ENCODE assay signal across 8 cellular contexts in genomic region chr19:4969772-4970531, GRCh38. TPM values are rescaled to one million over a fixed set of nuclear protein-coding genes. Genes with fewer than 3 reads are reported as not detected.
DNase-seq lines count a peak whose midpoint lies in the region; TF ChIP-seq lines count a peak whose summit lies in the region.

No MANE protein-coding gene starts in this region.

- H3K9me3 ChIP-seq in mesenchymal stem cell (ENCODE audit: control insufficient read depth, low read length) (no peaks in the 10 kb centered on the region), vagina (no peaks in the 10 kb centered on the region)

- peaks cover 38% of the 10 kb centered on the region for H3K4me1 Mint-ChIP-seq in T-helper 1 cell treated with Interleukin-12 subunit alpha and Interleukin-12 subunit beta and Interleukin-4 antibody, amounts not matched to agents 30 μg/mL and 1 μg/mL, for 36 hours (ENCODE audit: low read depth)
- H3K4me1 Mint-ChIP-seq in MCF 10A (ENCODE audit: insufficient read depth, unreplicated experiment): peaks cover 38% of the 10 kb centered on the region

- H3K27ac Mint-ChIP-seq in T-helper 1 cell treated with Interleukin-12 subunit alpha and Interleukin-12 subunit beta and Interleukin-4 antibody, amounts not matched to agents 30 μg/mL and 1 μg/mL, for 36 hours: peak overlapping the region; percentile 87
- H3K27ac Mint-ChIP-seq in MCF 10A (ENCODE audit: low read depth, unreplicated experiment): peak overlapping the region; percentile 93

- TF ChIP-seq CTCF in MCF 10A (IDR thresholded peaks at IDR 0.05; ENCODE audit: unreplicated experiment): no peak
- no peak for TF ChIP-seq CTCF in vagina (IDR thresholded peaks at IDR 0.05)

- no peak for DNase-seq in T-helper 1 cell
- peak; percentile 79 for DNase-seq in NOMO-1 treated with DMSO at 0.1 percent for 48 hours (lab: John Stamatoyannopoulos, UW; ENCODE audit: unreplicated experiment)
- DNase-seq in MCF 10A (ENCODE audit: unreplicated experiment): peak; percentile 51
- peak; percentile 65 for DNase-seq in mesenchymal stem cell
- no peak for DNase-seq in vagina (ENCODE audit: extremely low spot score in 2 of 2)
- DNase-seq in cerebellum (ENCODE audit: low spot score): no peak
- no peak for DNase-seq in activated gamma-delta T cell (lab: John Stamatoyannopoulos, UW)

- no peak overlapping the region for H2AFZ ChIP-seq in mesenchymal stem cell (ENCODE audit: low read depth, low read length)

- WGBS in mesenchymal stem cell: 4% methylated on average over 25 of the region's 25 CpGs

- peak overlapping the region; percentile 81 to 84 for H3K4me3 ChIP-seq in mesenchymal stem cell (ENCODE audit: insufficient read depth in 1 of 2, low read depth in 1 of 2, low read length in 2 of 2)
- H3K4me3 ChIP-seq in vagina: peak overlapping the region; percentile 65 to 69

- H3K27ac ChIP-seq in mesenchymal stem cell (ENCODE audit: low read length, poor library complexity, severe bottlenecking) (peak overlapping the region; percentile 3), vagina (peak overlapping the region; percentile 92)

- H3K36me3 ChIP-seq in mesenchymal stem cell (ENCODE audit: control insufficient read depth in 1 of 2, insufficient read depth in 2 of 2, low read depth in 1 of 2, low read length in 2 of 2): peaks cover 0 to 3% of the 10 kb centered on the region in 2 experiments
- H3K36me3 ChIP-seq in vagina: no peaks in the 10 kb centered on the region

- H2AK5ac ChIP-seq in mesenchymal stem cell (ENCODE audit: low read length, severe bottlenecking): no peak overlapping the region

- H2BK12ac ChIP-seq in mesenchymal stem cell (ENCODE audit: low read length in 2 of 2): no peak overlapping the region

- H4K91ac ChIP-seq in mesenchymal stem cell (ENCODE audit: low read length): no peak overlapping the region

- H3K4ac ChIP-seq in mesenchymal stem cell (ENCODE audit: low read depth in 1 of 2, low read length in 2 of 2): no peak overlapping the region

- TF ChIP-seq POLR2A in vagina (IDR thresholded peaks at IDR 0.05): no peak

- peak overlapping the region in 1 of 2 experiments; percentile 69 for H3K14ac ChIP-seq in mesenchymal stem cell (ENCODE audit: low read length in 2 of 2)

- H3K4me3 Mint-ChIP-seq in T-helper 1 cell treated with Interleukin-12 subunit alpha and Interleukin-12 subunit beta and Interleukin-4 antibody, amounts not matched to agents 30 μg/mL and 1 μg/mL, for 36 hours: peak overlapping the region; percentile 98
- H3K4me3 Mint-ChIP-seq in MCF 10A (ENCODE audit: unreplicated experiment): peak overlapping the region; percentile 83

- CTCF ChIA-PET in MCF 10A (lab: Yijun Ruan, JAX): interaction anchor here (0.6 to 1.8 kb wide), 3 partner anchors 19 to 110 kb away, joined by 3 to 4 read pairs (median 3); no protein-coding TSS in a partner anchor

- peak overlapping the region in 1 of 2 experiments; percentile 23 for H3K18ac ChIP-seq in mesenchymal stem cell (ENCODE audit: low read depth in 1 of 2, low read length in 2 of 2)

- H3K27me3 ChIP-seq in mesenchymal stem cell (ENCODE audit: control insufficient read depth in 1 of 2, insufficient read depth in 1 of 2, low read length in 2 of 2): no peaks in the 10 kb centered on the region
- H3K27me3 ChIP-seq in vagina: no peaks in the 10 kb centered on the region

- peak overlapping the region; percentile 24 for H2BK5ac ChIP-seq in mesenchymal stem cell (ENCODE audit: low read depth, low read length, poor library complexity, severe bottlenecking)

- peak overlapping the region; percentile 90 for H3K9ac ChIP-seq in mesenchymal stem cell (ENCODE audit: low read length)

- H4K8ac ChIP-seq in mesenchymal stem cell (ENCODE audit: low read length): peak overlapping the region; percentile 20

- H3K23ac ChIP-seq in mesenchymal stem cell (ENCODE audit: low read length in 2 of 2): peak overlapping the region in 1 of 2 experiments; percentile 63

- H3K4me1 ChIP-seq in mesenchymal stem cell (ENCODE audit: control insufficient read depth, insufficient read depth, low read depth, low read length) (peaks cover 37% of the 10 kb centered on the region), vagina (peaks cover 53% of the 10 kb centered on the region)

- H3K79me1 ChIP-seq in mesenchymal stem cell (replicated peaks; ENCODE audit: low read length, poor library complexity, severe bottlenecking): no peaks in the 10 kb centered on the region

- POLR2A ChIA-PET in MCF 10A (lab: Yijun Ruan, JAX): interaction anchor here (0.6 to 7.3 kb wide), 14 partner anchors 9 to 657 kb away, joined by 3 to 85 read pairs (median 6); partner anchors contain the start of genes PLIN3, SAFB, SAFB2 and TICAM1

- H2BK15ac ChIP-seq in mesenchymal stem cell (ENCODE audit: low read depth, poor library complexity, severe bottlenecking): no peak overlapping the region

- peak overlapping the region; percentile 99 for H3K4me2 ChIP-seq in mesenchymal stem cell (ENCODE audit: low read length, poor library complexity, severe bottlenecking)

- intact Hi-C loops in MCF 10A (cut with micrococcal nuclease) (loop anchor here (2.0 to 5.0 kb wide), 2 partner anchors 58 to 59 kb away; no protein-coding TSS in a partner anchor), vagina (cut with DNase I) (loop anchor here (10.0 kb wide), 1 partner anchor 105 kb away; the partner anchor contains the start of gene PLIN3)

- H3K9me3 Mint-ChIP-seq in T-helper 1 cell treated with Interleukin-12 subunit alpha and Interleukin-12 subunit beta and Interleukin-4 antibody, amounts not matched to agents 30 μg/mL and 1 μg/mL, for 36 hours: no peaks in the 10 kb centered on the region
- H3K9me3 Mint-ChIP-seq in MCF 10A (ENCODE audit: unreplicated experiment): no peaks in the 10 kb centered on the region

- TSS peak; percentile 62 for BruUV-seq in MCF 10A (replicated peaks; lab: Mats Ljungman, UMichigan)

- H2BK120ac ChIP-seq in mesenchymal stem cell (ENCODE audit: low read depth, low read length): no peak overlapping the region

- peaks cover 11% of the 10 kb centered on the region for H3K36me3 Mint-ChIP-seq in T-helper 1 cell treated with Interleukin-12 subunit alpha and Interleukin-12 subunit beta and Interleukin-4 antibody, amounts not matched to agents 30 μg/mL and 1 μg/mL, for 36 hours (ENCODE audit: low read depth)
- H3K36me3 Mint-ChIP-seq in MCF 10A (ENCODE audit: insufficient read depth, unreplicated experiment): peaks cover 30% of the 10 kb centered on the region

- no peaks in the 10 kb centered on the region for H3K27me3 Mint-ChIP-seq in T-helper 1 cell treated with Interleukin-12 subunit alpha and Interleukin-12 subunit beta and Interleukin-4 antibody, amounts not matched to agents 30 μg/mL and 1 μg/mL, for 36 hours (ENCODE audit: low read depth)
- H3K27me3 Mint-ChIP-seq in MCF 10A (ENCODE audit: insufficient read depth, unreplicated experiment): no peaks in the 10 kb centered on the region

RNA-seq across cellular contexts. Expression of gene KDM4B, which starts 1.0 kb away (rescaled TPM):
- 34.4 and 36.3 TPM in 2 replicates for total RNA-seq in MCF 10A (2022)
- polyA plus RNA-seq in mesenchymal stem cell (2013, experiment 1 of 2): 13.3 TPM
- polyA plus RNA-seq in mesenchymal stem cell (2013, experiment 2 of 2): 11.9 TPM
- total RNA-seq in vagina: 59.7 TPM
- total RNA-seq in cerebellum: 39.7 TPM

Comparison
In these comparisons a context has a peak if more than half of its experiments do, and no peak if none do; other contexts are left out.
1. DNase-seq: peak in NOMO-1 treated with DMSO at 0.1 percent for 48 hours (single experiment), MCF 10A (single experiment) and mesenchymal stem cell (single experiment); none in T-helper 1 cell (0 of 5), vagina (0 of 2), cerebellum (single experiment) and activated gamma-delta T cell (single experiment).